Comparison of ENCODE assay signal across 31 cellular contexts in the genomic region with DNA sequence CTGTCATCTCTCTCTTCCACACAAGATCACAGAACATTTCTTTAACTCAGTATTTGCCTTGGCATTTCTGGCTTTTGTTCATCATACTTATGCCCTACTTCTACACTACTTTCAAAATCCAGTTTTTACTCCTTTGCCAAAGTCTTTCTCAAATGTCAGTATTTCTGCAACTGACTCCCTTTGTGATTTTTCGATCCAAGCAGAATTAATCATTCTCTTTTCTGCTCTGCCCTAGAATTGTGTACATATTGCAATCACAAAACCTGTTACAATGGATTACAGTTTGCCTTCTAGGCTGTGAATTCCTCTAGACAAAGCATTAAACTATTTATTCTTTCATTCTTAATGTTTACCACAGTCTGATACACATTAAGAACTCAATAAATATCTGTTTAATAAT. TPM values are rescaled to one million over a fixed set of nuclear protein-coding genes. Genes with fewer than 3 reads are reported as not detected.
"Had no signal": no experiment of that assay in that cellular context is flagged by ENCODE, and none has a peak within 500 bp of the region (broad histone marks: within the 10 kb centered on the region; RNA-seq: fewer than 3 reads in every experiment).

No MANE protein-coding gene starts in this region.

- H3K4me1 Mint-ChIP-seq: activated B cell treated with CpG ODN at 0.5 μM for 24 hours; activated CD4-positive, alpha-beta memory T cell treated with anti-CD3 and anti-CD28 coated beads, Interleukin-2, amount 10 ng/mL, durations not matched to agents 7 days and 5 days; activated CD4-positive, alpha-beta T cell treated with anti-CD3 and anti-CD28 coated beads, Interleukin-2, amount 10 ng/mL, durations not matched to agents 24 days and 14 days; activated CD8-positive, alpha-beta memory T cell treated with anti-CD3 and anti-CD28 coated beads, Interleukin-2, amount 10 ng/mL, durations not matched to agents 7 days and 5 days; activated naive CD4-positive, alpha-beta T cell treated with anti-CD3 and anti-CD28 coated beads, Interleukin-2, amount 10 ng/mL, durations not matched to agents 7 days and 5 days; activated naive CD4-positive, alpha-beta T cell treated with anti-CD3 and anti-CD28 coated beads, Interleukin-2, amount 50 U/mL, for 24 hours; brain had no signal

- H3K27me3 ChIP-seq: ascending aorta had no signal

- H3K36me3 Mint-ChIP-seq: activated CD8-positive, alpha-beta memory T cell treated with anti-CD3 and anti-CD28 coated beads, Interleukin-2, amount 10 ng/mL, durations not matched to agents 7 days and 5 days; activated naive CD4-positive, alpha-beta T cell treated with anti-CD3 and anti-CD28 coated beads, Interleukin-2, amount 10 ng/mL, durations not matched to agents 7 days and 5 days; activated naive CD4-positive, alpha-beta T cell treated with anti-CD3 and anti-CD28 coated beads, Interleukin-2, amount 50 U/mL, for 24 hours; activated naive CD8-positive, alpha-beta T cell treated with anti-CD3 and anti-CD28 coated beads for 36 hours; brain had no signal

- H3K36me3 ChIP-seq: ascending aorta had no signal

- H3K4me1 ChIP-seq: ascending aorta had no signal

- ATAC-seq: activated CD8-positive, alpha-beta memory T cell treated with anti-CD3 and anti-CD28 coated beads, Interleukin-2, amount 10 ng/mL, durations not matched to agents 7 days and 5 days; activated CD8-positive, alpha-beta T cell treated with anti-CD3 and anti-CD28 coated beads, Interleukin-2, amount 10 ng/mL, durations not matched to agents 7 days and 5 days had no signal

- H3K9me3 ChIP-seq: ascending aorta had no signal

- H3K27ac Mint-ChIP-seq: activated B cell treated with CpG ODN at 0.5 μM for 24 hours; activated CD4-positive, alpha-beta memory T cell treated with anti-CD3 and anti-CD28 coated beads, Interleukin-2, amount 10 ng/mL, durations not matched to agents 7 days and 5 days; activated CD4-positive, alpha-beta T cell treated with anti-CD3 and anti-CD28 coated beads, Interleukin-2, amount 10 ng/mL, durations not matched to agents 24 days and 14 days; activated CD8-positive, alpha-beta memory T cell treated with anti-CD3 and anti-CD28 coated beads, Interleukin-2, amount 10 ng/mL, durations not matched to agents 7 days and 5 days; activated CD8-positive, alpha-beta T cell treated with anti-CD3 and anti-CD28 coated beads, Interleukin-2, amount 10 ng/mL, durations not matched to agents 7 days and 5 days; activated naive CD4-positive, alpha-beta T cell treated with anti-CD3 and anti-CD28 coated beads, Interleukin-2, amount 10 ng/mL, durations not matched to agents 7 days and 5 days; activated naive CD4-positive, alpha-beta T cell treated with anti-CD3 and anti-CD28 coated beads, Interleukin-2, amount 50 U/mL, for 24 hours; activated naive CD8-positive, alpha-beta T cell treated with anti-CD3 and anti-CD28 coated beads for 36 hours; activated T-cell treated with anti-CD3 and anti-CD28 coated beads, Interleukin-2, amount 50 U/mL, for 24 hours; activated T-helper 2 cell treated with anti-CD3 and anti-CD28 coated beads, Interferon-gamma antibody, Interleukin-2, Interleukin-4, amounts not matched to agents 10 μg/mL and 5 μg/mL and 100 μg/mL, durations not matched to agents 14 hours and 24 hours and 36 hours; brain; T-helper 1 cell treated with Interleukin-12 subunit alpha and Interleukin-12 subunit beta and Interleukin-4 antibody, amounts not matched to agents 30 μg/mL and 1 μg/mL, for 36 hours; T-helper 2 cell treated with Interferon-gamma antibody and Interleukin-4, amounts not matched to agents 5 μg/mL and 100 μg/mL, for 36 hours had no signal

- H3K27ac ChIP-seq: ascending aorta, VCaP had no signal

- H3K4me3 ChIP-seq: ascending aorta had no signal

- DNase-seq: activated B cell treated with CpG ODN at 0.5 μM for 24 hours; activated CD4-positive, alpha-beta memory T cell treated with anti-CD3 and anti-CD28 coated beads, Interleukin-2, amount 10 ng/mL, durations not matched to agents 7 days and 5 days; activated CD4-positive, alpha-beta T cell treated with anti-CD3 and anti-CD28 coated beads for 4 hours; activated CD4-positive, alpha-beta T cell treated with anti-CD3 and anti-CD28 coated beads, Interleukin-2, amount 10 ng/mL, durations not matched to agents 24 days and 14 days; activated CD4-positive, alpha-beta T cell treated with anti-CD3 and anti-CD28 coated beads, Interleukin-2, amount 50 U/mL, for 48 hours; activated CD4-positive, CD25-positive, alpha-beta regulatory T cell treated with anti-CD3 and anti-CD28 coated beads, Interleukin-2, amount 50 U/mL, for 72 hours; activated CD8-positive, alpha-beta memory T cell treated with anti-CD3 and anti-CD28 coated beads for 24 hours; activated CD8-positive, alpha-beta memory T cell treated with anti-CD3 and anti-CD28 coated beads, Interleukin-2, amount 10 ng/mL, durations not matched to agents 7 days and 5 days; activated CD8-positive, alpha-beta memory T cell treated with anti-CD3 and anti-CD28 coated beads, Interleukin-2, amount 50 U/mL, for 48 hours; activated CD8-positive, alpha-beta T cell treated with anti-CD3 and anti-CD28 coated beads, Interleukin-2, amount 10 ng/mL, durations not matched to agents 7 days and 5 days; activated effector memory CD4-positive, alpha-beta T cell treated with Interleukin-2 at 50 U/mL for 16 hours; activated gamma-delta T cell; activated naive CD4-positive, alpha-beta T cell treated with anti-CD3 and anti-CD28 coated beads, Interleukin-2, amount 10 ng/mL, durations not matched to agents 7 days and 5 days; activated naive CD4-positive, alpha-beta T cell treated with Interleukin-2 at 50 U/mL for 16 hours; activated naive CD8-positive, alpha-beta T cell treated with anti-CD3 and anti-CD28 coated beads for 36 hours; activated T-cell treated with anti-CD3 and anti-CD28 coated beads, Interleukin-2, amount 50 U/mL, for 24 hours; activated T-cell treated with anti-CD3 and anti-CD28 coated beads, Interleukin-2, amount 50 U/mL, for 48 hours; amygdala; anterior cingulate cortex; central memory CD4-positive, alpha-beta T cell; SW 1271; T-helper 1 cell; T-helper 2 cell; T-helper 9 cell had no signal

- H3K27me3 Mint-ChIP-seq: activated naive CD4-positive, alpha-beta T cell treated with anti-CD3 and anti-CD28 coated beads, Interleukin-2, amount 10 ng/mL, durations not matched to agents 7 days and 5 days; activated naive CD8-positive, alpha-beta T cell treated with anti-CD3 and anti-CD28 coated beads for 36 hours had no signal

- H3K4me3 Mint-ChIP-seq: activated B cell treated with CpG ODN at 0.5 μM for 24 hours; activated CD4-positive, alpha-beta memory T cell treated with anti-CD3 and anti-CD28 coated beads, Interleukin-2, amount 10 ng/mL, durations not matched to agents 7 days and 5 days; activated CD4-positive, alpha-beta T cell treated with anti-CD3 and anti-CD28 coated beads, Interleukin-2, amount 10 ng/mL, durations not matched to agents 24 days and 14 days; activated CD8-positive, alpha-beta memory T cell treated with anti-CD3 and anti-CD28 coated beads, Interleukin-2, amount 10 ng/mL, durations not matched to agents 7 days and 5 days; activated CD8-positive, alpha-beta T cell treated with anti-CD3 and anti-CD28 coated beads, Interleukin-2, amount 10 ng/mL, durations not matched to agents 7 days and 5 days; activated naive CD4-positive, alpha-beta T cell treated with anti-CD3 and anti-CD28 coated beads, Interleukin-2, amount 10 ng/mL, durations not matched to agents 7 days and 5 days; activated naive CD4-positive, alpha-beta T cell treated with anti-CD3 and anti-CD28 coated beads, Interleukin-2, amount 50 U/mL, for 24 hours; activated naive CD8-positive, alpha-beta T cell treated with anti-CD3 and anti-CD28 coated beads for 36 hours; activated T-cell treated with anti-CD3 and anti-CD28 coated beads, Interleukin-2, amount 50 U/mL, for 24 hours; brain; T-helper 1 cell treated with Interleukin-12 subunit alpha and Interleukin-12 subunit beta and Interleukin-4 antibody, amounts not matched to agents 30 μg/mL and 1 μg/mL, for 36 hours; T-helper 2 cell treated with Interferon-gamma antibody and Interleukin-4, amounts not matched to agents 5 μg/mL and 100 μg/mL, for 36 hours had no signal

- H3K9me3 Mint-ChIP-seq: activated CD4-positive, alpha-beta memory T cell treated with anti-CD3 and anti-CD28 coated beads, Interleukin-2, amount 10 ng/mL, durations not matched to agents 7 days and 5 days; activated CD4-positive, alpha-beta T cell treated with anti-CD3 and anti-CD28 coated beads, Interleukin-2, amount 10 ng/mL, durations not matched to agents 24 days and 14 days; activated naive CD4-positive, alpha-beta T cell treated with anti-CD3 and anti-CD28 coated beads, Interleukin-2, amount 10 ng/mL, durations not matched to agents 7 days and 5 days; activated naive CD4-positive, alpha-beta T cell treated with anti-CD3 and anti-CD28 coated beads, Interleukin-2, amount 50 U/mL, for 24 hours; activated naive CD8-positive, alpha-beta T cell treated with anti-CD3 and anti-CD28 coated beads for 36 hours; activated T-cell treated with anti-CD3 and anti-CD28 coated beads, Interleukin-2, amount 50 U/mL, for 24 hours; activated T-helper 2 cell treated with anti-CD3 and anti-CD28 coated beads, Interferon-gamma antibody, Interleukin-2, Interleukin-4, amounts not matched to agents 10 μg/mL and 5 μg/mL and 100 μg/mL, durations not matched to agents 14 hours and 24 hours and 36 hours; brain; T-helper 1 cell treated with Interleukin-12 subunit alpha and Interleukin-12 subunit beta and Interleukin-4 antibody, amounts not matched to agents 30 μg/mL and 1 μg/mL, for 36 hours; T-helper 2 cell treated with Interferon-gamma antibody and Interleukin-4, amounts not matched to agents 5 μg/mL and 100 μg/mL, for 36 hours had no signal

RNA-seq across cellular contexts. Expression of a gene that starts 33.3 kb away (rescaled TPM):
- total RNA-seq: activated B cell treated with CpG ODN at 0.5 μM for 24 hours; activated CD4-positive, alpha-beta memory T cell treated with anti-CD3 and anti-CD28 coated beads, Interleukin-2, amount 10 ng/mL, durations not matched to agents 7 days and 5 days; activated CD4-positive, alpha-beta T cell treated with anti-CD3 and anti-CD28 coated beads, Interleukin-2, amount 10 ng/mL, durations not matched to agents 24 days and 14 days; activated CD8-positive, alpha-beta memory T cell treated with anti-CD3 and anti-CD28 coated beads, Interleukin-2, amount 10 ng/mL, durations not matched to agents 7 days and 5 days; activated CD8-positive, alpha-beta T cell treated with anti-CD3 and anti-CD28 coated beads, Interleukin-2, amount 10 ng/mL, durations not matched to agents 7 days and 5 days; activated naive CD8-positive, alpha-beta T cell treated with anti-CD3 and anti-CD28 coated beads for 36 hours; activated T-helper 2 cell treated with anti-CD3 and anti-CD28 coated beads, Interferon-gamma antibody, Interleukin-2, Interleukin-4, amounts not matched to agents 10 μg/mL and 5 μg/mL and 100 μg/mL, durations not matched to agents 14 hours and 24 hours and 36 hours; ascending aorta had no signal
